In the genomic region with DNA sequence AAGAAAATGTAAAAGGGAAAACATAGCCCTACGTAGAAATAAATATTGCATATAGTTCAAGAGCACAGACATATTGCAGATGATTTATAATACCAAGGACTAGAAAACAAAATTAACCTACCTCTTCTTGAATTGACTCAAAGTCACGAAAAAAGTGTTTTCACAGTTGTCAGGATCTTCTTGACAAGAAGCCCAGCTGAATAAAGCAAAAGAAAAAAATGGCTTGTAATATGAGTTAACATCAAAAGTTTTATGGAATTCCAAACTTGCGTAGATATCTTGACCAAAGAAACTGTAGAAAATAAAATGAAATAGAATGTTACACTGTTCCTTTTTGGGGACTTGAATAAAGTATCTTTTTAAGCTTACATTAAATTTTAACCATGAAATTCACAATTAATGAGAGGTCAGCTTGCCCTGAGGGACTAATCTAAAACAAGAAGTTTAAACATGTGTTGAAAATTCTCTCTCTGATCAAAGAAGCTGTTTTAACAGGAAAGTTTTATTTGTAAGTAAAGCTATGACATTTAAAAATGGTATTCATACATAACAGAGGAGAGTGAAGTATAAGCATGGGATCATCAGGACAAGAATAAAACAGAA, we compare ENCODE assay signal across 24 cellular contexts.
"Had no signal": no experiment of that assay in that cellular context is flagged by ENCODE, and none has a peak within 500 bp of the region (broad histone marks: within the 10 kb centered on the region; RNA-seq: fewer than 3 reads in every experiment).

No MANE protein-coding gene starts in this region.

- H3K4me3 ChIP-seq: dorsolateral prefrontal cortex, esophagus muscularis mucosa, gastroesophageal sphincter, left ventricle myocardium inferior, lower lobe of right lung, right atrium auricular region, sigmoid colon, stomach, thyroid gland, upper lobe of left lung, uterus had no signal

- H3K36me3 Mint-ChIP-seq: memory B cell; naive thymus-derived CD4-positive, alpha-beta T cell had no signal

- H3K4me3 Mint-ChIP-seq: immature natural killer cell; memory B cell; naive thymus-derived CD4-positive, alpha-beta T cell had no signal

- H3K27me3 Mint-ChIP-seq: memory B cell; naive thymus-derived CD4-positive, alpha-beta T cell had no signal

- DNase-seq: cortex of kidney; dorsolateral prefrontal cortex; effector CD8-positive, alpha-beta T cell; immature natural killer cell; kidney; left cardiac atrium; left ventricle myocardium inferior; lower lobe of right lung; midbrain; naive thymus-derived CD4-positive, alpha-beta T cell; posterior cingulate gyrus; sigmoid colon; small intestine; stimulated activated CD4-positive, alpha-beta T cell treated with anti-CD3 and anti-CD28 coated beads, Interleukin-12 subunit alpha, Interleukin-12 subunit beta, amount 100 ng/mL, for 4 hours; stimulated activated naive CD4-positive, alpha-beta T cell; stomach; thyroid gland; upper lobe of left lung; uterus had no signal

- H3K36me3 ChIP-seq: esophagus muscularis mucosa, gastroesophageal sphincter, left ventricle myocardium inferior, lower lobe of right lung, right atrium auricular region, sigmoid colon, stomach, thyroid gland, upper lobe of left lung, uterus had no signal

- H3K4me1 ChIP-seq: esophagus muscularis mucosa, gastroesophageal sphincter, left ventricle myocardium inferior, lower lobe of right lung, right atrium auricular region, sigmoid colon, stomach, thyroid gland, upper lobe of left lung, uterus had no signal

- H3K27me3 ChIP-seq: dorsolateral prefrontal cortex, esophagus muscularis mucosa, gastroesophageal sphincter, right atrium auricular region, sigmoid colon, stomach, thyroid gland, upper lobe of left lung, uterus had no signal

- H3K27ac ChIP-seq: dorsolateral prefrontal cortex, epithelial cell of prostate, esophagus muscularis mucosa, gastroesophageal sphincter, left ventricle myocardium inferior, lower lobe of right lung, right atrium auricular region, sigmoid colon, stomach, thyroid gland, upper lobe of left lung, uterus had no signal

- H3K4me1 Mint-ChIP-seq: immature natural killer cell; memory B cell; naive thymus-derived CD4-positive, alpha-beta T cell had no signal

- ATAC-seq: gastroesophageal sphincter; left cardiac atrium; lower lobe of right lung; naive thymus-derived CD4-positive, alpha-beta T cell had no signal

- H3K27ac Mint-ChIP-seq: immature natural killer cell; memory B cell; naive thymus-derived CD4-positive, alpha-beta T cell had no signal

- H3K9me3 ChIP-seq: lower lobe of right lung, thyroid gland, uterus had no signal
